Comparison of ENCODE assay signal across 1 cellular context in the genomic region with DNA sequence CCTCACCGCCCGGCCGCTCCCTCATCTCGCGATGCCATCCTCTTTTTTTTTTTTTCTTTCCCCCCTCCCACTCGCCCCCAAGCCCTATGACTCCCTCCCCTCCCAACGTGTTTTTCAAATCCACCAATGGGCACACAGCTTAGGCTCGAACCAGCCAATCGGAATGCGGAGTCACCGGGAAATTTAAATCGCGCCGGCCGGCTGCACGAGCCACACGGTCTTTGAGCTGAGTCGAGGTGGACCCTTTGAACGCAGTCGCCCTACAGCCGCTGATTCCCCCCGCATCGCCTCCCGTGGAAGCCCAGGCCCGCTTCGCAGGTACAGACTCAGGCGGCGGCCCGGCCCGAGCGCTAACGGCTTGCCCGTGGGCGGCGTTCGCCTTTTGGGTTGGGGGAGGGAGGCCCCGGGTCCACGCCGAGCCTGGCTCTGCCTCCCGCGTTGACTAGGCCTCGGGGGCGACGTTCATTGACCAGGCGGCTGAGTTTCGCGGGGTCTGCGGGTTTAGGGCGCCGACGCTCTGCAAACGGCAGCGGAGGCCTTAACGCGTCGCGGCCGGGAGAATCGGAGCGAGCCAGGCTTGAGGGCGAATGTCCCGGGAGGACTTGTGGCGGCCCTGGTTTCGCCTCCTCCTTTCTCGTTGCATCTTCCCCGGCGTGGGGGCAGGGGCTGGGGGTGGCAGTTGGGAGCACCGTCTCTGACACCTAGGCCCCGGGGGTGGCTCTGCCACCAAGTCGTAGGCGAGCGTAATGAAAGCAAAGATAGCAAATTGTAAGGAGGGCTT.
A peak's percentile ranks its signal among the peaks of the same experiment; 100 is the strongest.
TF ChIP-seq lines count a peak whose summit lies in the region.

A gene (plus strand): TSS at position 213 of the 781 bp plus-strand sequence. CDS start 1,398 bp downstream, outside the sequence.

TF ChIP-seq in HEK293, 187 proteins besides CTCF, POLR2A, EP300 and RAD21 (continued from another document and continues in another):
- TF ChIP-seq, protein P1, sequence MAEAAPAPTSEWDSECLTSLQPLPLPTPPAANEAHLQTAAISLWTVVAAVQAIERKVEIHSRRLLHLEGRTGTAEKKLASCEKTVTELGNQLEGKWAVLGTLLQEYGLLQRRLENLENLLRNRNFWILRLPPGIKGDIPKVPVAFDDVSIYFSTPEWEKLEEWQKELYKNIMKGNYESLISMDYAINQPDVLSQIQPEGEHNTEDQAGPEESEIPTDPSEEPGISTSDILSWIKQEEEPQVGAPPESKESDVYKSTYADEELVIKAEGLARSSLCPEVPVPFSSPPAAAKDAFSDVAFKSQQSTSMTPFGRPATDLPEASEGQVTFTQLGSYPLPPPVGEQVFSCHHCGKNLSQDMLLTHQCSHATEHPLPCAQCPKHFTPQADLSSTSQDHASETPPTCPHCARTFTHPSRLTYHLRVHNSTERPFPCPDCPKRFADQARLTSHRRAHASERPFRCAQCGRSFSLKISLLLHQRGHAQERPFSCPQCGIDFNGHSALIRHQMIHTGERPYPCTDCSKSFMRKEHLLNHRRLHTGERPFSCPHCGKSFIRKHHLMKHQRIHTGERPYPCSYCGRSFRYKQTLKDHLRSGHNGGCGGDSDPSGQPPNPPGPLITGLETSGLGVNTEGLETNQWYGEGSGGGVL (tag by site-specific recombination; IDR thresholded peaks at IDR 0.05), result peak; percentile 80
- TF ChIP-seq, protein P2, sequence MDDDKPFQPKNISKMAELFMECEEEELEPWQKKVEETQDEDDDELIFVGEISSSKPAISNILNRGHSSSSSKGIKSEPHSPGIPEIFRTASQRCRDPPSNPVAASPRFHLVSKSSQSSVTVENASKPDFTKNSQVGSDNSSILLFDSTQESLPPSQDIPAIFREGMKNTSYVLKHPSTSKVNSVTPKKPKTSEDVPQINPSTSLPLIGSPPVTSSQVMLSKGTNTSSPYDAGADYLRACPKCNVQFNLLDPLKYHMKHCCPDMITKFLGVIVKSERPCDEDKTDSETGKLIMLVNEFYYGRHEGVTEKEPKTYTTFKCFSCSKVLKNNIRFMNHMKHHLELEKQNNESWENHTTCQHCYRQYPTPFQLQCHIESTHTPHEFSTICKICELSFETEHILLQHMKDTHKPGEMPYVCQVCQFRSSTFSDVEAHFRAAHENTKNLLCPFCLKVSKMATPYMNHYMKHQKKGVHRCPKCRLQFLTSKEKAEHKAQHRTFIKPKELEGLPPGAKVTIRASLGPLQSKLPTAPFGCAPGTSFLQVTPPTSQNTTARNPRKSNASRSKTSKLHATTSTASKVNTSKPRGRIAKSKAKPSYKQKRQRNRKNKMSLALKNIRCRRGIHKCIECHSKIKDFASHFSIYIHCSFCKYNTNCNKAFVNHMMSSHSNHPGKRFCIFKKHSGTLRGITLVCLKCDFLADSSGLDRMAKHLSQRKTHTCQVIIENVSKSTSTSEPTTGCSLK (tag by site-specific recombination; IDR thresholded peaks at IDR 0.05), result no peak
- TF ChIP-seq ZBTB7A (tag by site-specific recombination; IDR thresholded peaks at IDR 0.05; ENCODE audit: low read depth) (0 out of 2 replicates have a peak, but pooled peaks have one; percentile 37), ZFP41 (tag by site-specific recombination; IDR thresholded peaks at IDR 0.05; ENCODE audit: borderline replicate concordance) (0 out of 2 replicates have a peak, but pooled peaks have one; percentile 54), ZBTB8A (tag by site-specific recombination; IDR thresholded peaks at IDR 0.05) (peak; percentile 72), HOXD13 (CRISPR knock-in tag; IDR thresholded peaks at IDR 0.05; ENCODE audit: borderline replicate concordance) (peak; percentile 63), GLIS1 (tag by site-specific recombination; IDR thresholded peaks at IDR 0.05) (peak; percentile 62), ZNF366 (tag by site-specific recombination; conservative IDR thresholded peaks at IDR 0.05) (peak; percentile 70; the same call in 1 of the 2 replicates), ZNF10 (tag by site-specific recombination; IDR thresholded peaks at IDR 0.05) (0 out of 2 replicates have a peak, but pooled peaks have one; percentile 26), SP2 (tag by site-specific recombination; IDR thresholded peaks at IDR 0.05) (peak; percentile 89), GLIS2 (tag by site-specific recombination; IDR thresholded peaks at IDR 0.05) (peak; percentile 92), ZNF610 (tag by site-specific recombination; IDR thresholded peaks at IDR 0.05; ENCODE audit: borderline replicate concordance) (peak; percentile 94; the same call in 1 of the 2 replicates), KLF8 (tag by site-specific recombination; IDR thresholded peaks at IDR 0.05) (peak; percentile 94), ZNF707 (tag by site-specific recombination; IDR thresholded peaks at IDR 0.05) (peak; percentile 30; the same call in 1 of the 2 replicates), ZNF621 (tag by site-specific recombination; IDR thresholded peaks at IDR 0.05) (no peak), SCRT2 (tag by site-specific recombination; IDR thresholded peaks at IDR 0.05) (peak; percentile 39; the same call in 1 of the 2 replicates), TCF7L2 (IDR thresholded peaks at IDR 0.05; ENCODE audit: borderline replicate concordance, low read depth, low read length) (no peak), ZNF654 (tag by site-specific recombination; IDR thresholded peaks at IDR 0.05; ENCODE audit: low read depth) (no peak), ZBTB48 (tag by site-specific recombination; IDR thresholded peaks at IDR 0.05) (peak; percentile 53; the same call in 1 of the 2 replicates), ZEB2 (tag by site-specific recombination; IDR thresholded peaks at IDR 0.05) (peak; percentile 76), KLF9 (tag by site-specific recombination; IDR thresholded peaks at IDR 0.05; ENCODE audit: low read depth) (peak; percentile 19; the same call in 1 of the 2 replicates), ZNF324 (tag by site-specific recombination; IDR thresholded peaks at IDR 0.05) (peak; percentile 81; the same call in 1 of the 2 replicates), ZNF132 (tag by site-specific recombination; IDR thresholded peaks at IDR 0.05; ENCODE audit: borderline replicate concordance) (no peak), FEZF1 (tag by site-specific recombination; IDR thresholded peaks at IDR 0.05) (0 out of 2 replicates have a peak, but pooled peaks have one; percentile 32), KLF16 (tag by site-specific recombination; IDR thresholded peaks at IDR 0.05) (peak; percentile 15)
- TF ChIP-seq, protein P3, sequence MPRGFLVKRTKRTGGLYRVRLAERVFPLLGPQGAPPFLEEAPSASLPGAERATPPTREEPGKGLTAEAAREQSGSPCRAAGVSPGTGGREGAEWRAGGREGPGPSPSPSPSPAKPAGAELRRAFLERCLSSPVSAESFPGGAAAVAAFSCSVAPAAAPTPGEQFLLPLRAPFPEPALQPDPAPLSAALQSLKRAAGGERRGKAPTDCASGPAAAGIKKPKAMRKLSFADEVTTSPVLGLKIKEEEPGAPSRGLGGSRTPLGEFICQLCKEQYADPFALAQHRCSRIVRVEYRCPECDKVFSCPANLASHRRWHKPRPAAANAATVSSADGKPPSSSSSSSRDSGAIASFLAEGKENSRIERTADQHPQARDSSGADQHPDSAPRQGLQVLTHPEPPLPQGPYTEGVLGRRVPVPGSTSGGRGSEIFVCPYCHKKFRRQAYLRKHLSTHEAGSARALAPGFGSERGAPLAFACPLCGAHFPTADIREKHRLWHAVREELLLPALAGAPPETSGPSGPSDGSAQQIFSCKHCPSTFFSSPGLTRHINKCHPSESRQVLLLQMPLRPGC (tag by site-specific recombination; IDR thresholded peaks at IDR 0.05), result 0 out of 2 replicates have a peak, but pooled peaks have one; percentile 11
- TF ChIP-seq, protein P4, sequence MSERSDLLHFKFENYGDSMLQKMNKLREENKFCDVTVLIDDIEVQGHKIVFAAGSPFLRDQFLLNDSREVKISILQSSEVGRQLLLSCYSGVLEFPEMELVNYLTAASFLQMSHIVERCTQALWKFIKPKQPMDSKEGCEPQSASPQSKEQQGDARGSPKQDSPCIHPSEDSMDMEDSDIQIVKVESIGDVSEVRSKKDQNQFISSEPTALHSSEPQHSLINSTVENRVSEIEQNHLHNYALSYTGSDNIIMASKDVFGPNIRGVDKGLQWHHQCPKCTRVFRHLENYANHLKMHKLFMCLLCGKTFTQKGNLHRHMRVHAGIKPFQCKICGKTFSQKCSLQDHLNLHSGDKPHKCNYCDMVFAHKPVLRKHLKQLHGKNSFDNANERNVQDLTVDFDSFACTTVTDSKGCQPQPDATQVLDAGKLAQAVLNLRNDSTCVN (tag by site-specific recombination; optimal IDR thresholded peaks at IDR 0.05), result peak; percentile 58
- TF ChIP-seq, protein P5, sequence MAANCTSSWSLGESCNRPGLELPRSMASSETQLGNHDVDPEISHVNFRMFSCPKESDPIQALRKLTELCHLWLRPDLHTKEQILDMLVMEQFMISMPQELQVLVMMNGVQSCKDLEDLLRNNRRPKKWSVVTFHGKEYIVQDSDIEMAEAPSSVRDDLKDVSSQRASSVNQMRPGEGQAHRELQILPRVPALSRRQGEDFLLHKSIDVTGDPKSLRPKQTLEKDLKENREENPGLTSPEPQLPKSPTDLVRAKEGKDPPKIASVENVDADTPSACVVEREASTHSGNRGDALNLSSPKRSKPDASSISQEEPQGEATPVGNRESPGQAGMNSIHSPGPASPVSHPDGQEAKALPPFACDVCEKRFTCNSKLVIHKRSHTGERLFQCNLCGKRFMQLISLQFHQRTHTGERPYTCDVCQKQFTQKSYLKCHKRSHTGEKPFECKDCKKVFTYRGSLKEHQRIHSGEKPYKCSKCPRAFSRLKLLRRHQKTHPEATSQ (tag by site-specific recombination; IDR thresholded peaks at IDR 0.05), result peak; percentile 80; the same call in 1 of the 2 replicates
- TF ChIP-seq, protein P6, sequence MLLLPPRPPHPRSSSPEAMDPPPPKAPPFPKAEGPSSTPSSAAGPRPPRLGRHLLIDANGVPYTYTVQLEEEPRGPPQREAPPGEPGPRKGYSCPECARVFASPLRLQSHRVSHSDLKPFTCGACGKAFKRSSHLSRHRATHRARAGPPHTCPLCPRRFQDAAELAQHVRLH (tag by site-specific recombination; IDR thresholded peaks at IDR 0.05), result peak; percentile 61; the same call in 1 of the 2 replicates
- TF ChIP-seq, protein P7, sequence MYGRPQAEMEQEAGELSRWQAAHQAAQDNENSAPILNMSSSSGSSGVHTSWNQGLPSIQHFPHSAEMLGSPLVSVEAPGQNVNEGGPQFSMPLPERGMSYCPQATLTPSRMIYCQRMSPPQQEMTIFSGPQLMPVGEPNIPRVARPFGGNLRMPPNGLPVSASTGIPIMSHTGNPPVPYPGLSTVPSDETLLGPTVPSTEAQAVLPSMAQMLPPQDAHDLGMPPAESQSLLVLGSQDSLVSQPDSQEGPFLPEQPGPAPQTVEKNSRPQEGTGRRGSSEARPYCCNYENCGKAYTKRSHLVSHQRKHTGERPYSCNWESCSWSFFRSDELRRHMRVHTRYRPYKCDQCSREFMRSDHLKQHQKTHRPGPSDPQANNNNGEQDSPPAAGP (tag by site-specific recombination; IDR thresholded peaks at IDR 0.05), result peak; percentile 61; the same call in 1 of the 2 replicates
- TF ChIP-seq, protein P8, sequence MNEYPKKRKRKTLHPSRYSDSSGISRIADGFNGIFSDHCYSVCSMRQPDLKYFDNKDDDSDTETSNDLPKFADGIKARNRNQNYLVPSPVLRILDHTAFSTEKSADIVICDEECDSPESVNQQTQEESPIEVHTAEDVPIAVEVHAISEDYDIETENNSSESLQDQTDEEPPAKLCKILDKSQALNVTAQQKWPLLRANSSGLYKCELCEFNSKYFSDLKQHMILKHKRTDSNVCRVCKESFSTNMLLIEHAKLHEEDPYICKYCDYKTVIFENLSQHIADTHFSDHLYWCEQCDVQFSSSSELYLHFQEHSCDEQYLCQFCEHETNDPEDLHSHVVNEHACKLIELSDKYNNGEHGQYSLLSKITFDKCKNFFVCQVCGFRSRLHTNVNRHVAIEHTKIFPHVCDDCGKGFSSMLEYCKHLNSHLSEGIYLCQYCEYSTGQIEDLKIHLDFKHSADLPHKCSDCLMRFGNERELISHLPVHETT (tag by site-specific recombination; IDR thresholded peaks at IDR 0.05), result peak; percentile 14; the same call in 1 of the 2 replicates
- TF ChIP-seq, protein P9, sequence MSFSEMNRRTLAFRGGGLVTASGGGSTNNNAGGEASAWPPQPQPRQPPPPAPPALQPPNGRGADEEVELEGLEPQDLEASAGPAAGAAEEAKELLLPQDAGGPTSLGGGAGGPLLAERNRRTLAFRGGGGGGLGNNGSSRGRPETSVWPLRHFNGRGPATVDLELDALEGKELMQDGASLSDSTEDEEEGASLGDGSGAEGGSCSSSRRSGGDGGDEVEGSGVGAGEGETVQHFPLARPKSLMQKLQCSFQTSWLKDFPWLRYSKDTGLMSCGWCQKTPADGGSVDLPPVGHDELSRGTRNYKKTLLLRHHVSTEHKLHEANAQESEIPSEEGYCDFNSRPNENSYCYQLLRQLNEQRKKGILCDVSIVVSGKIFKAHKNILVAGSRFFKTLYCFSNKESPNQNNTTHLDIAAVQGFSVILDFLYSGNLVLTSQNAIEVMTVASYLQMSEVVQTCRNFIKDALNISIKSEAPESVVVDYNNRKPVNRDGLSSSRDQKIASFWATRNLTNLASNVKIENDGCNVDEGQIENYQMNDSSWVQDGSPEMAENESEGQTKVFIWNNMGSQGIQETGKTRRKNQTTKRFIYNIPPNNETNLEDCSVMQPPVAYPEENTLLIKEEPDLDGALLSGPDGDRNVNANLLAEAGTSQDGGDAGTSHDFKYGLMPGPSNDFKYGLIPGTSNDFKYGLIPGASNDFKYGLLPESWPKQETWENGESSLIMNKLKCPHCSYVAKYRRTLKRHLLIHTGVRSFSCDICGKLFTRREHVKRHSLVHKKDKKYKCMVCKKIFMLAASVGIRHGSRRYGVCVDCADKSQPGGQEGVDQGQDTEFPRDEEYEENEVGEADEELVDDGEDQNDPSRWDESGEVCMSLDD (tag by site-specific recombination; IDR thresholded peaks at IDR 0.05), result peak; percentile 51; the same call in 1 of the 2 replicates
- TF ChIP-seq, protein P10, sequence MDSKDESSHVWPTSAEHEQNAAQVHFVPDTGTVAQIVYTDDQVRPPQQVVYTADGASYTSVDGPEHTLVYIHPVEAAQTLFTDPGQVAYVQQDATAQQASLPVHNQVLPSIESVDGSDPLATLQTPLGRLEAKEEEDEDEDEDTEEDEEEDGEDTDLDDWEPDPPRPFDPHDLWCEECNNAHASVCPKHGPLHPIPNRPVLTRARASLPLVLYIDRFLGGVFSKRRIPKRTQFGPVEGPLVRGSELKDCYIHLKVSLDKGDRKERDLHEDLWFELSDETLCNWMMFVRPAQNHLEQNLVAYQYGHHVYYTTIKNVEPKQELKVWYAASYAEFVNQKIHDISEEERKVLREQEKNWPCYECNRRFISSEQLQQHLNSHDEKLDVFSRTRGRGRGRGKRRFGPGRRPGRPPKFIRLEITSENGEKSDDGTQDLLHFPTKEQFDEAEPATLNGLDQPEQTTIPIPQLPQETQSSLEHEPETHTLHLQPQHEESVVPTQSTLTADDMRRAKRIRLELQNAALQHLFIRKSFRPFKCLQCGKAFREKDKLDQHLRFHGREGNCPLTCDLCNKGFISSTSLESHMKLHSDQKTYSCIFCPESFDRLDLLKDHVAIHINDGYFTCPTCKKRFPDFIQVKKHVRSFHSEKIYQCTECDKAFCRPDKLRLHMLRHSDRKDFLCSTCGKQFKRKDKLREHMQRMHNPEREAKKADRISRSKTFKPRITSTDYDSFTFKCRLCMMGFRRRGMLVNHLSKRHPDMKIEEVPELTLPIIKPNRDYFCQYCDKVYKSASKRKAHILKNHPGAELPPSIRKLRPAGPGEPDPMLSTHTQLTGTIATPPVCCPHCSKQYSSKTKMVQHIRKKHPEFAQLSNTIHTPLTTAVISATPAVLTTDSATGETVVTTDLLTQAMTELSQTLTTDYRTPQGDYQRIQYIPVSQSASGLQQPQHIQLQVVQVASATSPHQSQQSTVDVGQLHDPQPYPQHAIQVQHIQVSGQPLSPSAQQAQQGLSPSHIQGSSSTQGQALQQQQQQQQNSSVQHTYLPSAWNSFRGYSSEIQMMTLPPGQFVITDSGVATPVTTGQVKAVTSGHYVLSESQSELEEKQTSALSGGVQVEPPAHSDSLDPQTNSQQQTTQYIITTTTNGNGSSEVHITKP (tag by site-specific recombination; IDR thresholded peaks at IDR 0.05), result peak; percentile 45
